Comparison of ENCODE assay signal across 20 cellular contexts in the genomic region with DNA sequence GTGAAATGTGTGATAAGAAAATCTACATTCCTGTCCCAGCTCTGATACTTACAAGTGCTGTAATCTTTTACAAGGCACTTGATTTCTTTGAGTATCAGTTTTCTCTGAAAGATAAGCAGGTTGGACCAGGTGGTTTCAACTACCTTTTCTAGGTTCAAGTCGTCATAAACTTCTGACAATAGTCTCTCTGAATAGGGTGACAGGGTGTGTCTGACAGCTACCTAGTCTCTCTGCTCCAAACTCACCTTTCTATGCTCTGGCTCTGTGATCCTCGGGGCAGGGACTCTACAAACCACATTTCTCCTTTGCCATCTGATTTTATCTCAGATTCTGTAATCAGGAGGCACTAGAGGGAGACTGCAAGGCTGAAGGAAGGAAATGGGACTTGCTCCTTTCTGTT.
"Had no signal": no experiment of that assay in that cellular context is flagged by ENCODE, and none has a peak within 500 bp of the region (broad histone marks: within the 10 kb centered on the region; RNA-seq: fewer than 3 reads in every experiment).

No MANE protein-coding gene starts in this region.

- H3K36me3 Mint-ChIP-seq: naive thymus-derived CD8-positive, alpha-beta T cell had no signal

- H3K27ac ChIP-seq: body of pancreas, coronary artery, gastrocnemius medialis, parathyroid adenoma, thoracic aorta, upper lobe of left lung had no signal

- H3K4me2 ChIP-seq: smooth muscle cell had no signal

- H3K4me3 Mint-ChIP-seq: activated CD8-positive, alpha-beta T cell treated with anti-CD3 and anti-CD28 coated beads for 36 hours; activated naive CD4-positive, alpha-beta T cell treated with anti-CD3 and anti-CD28 coated beads for 36 hours; activated T-cell treated with anti-CD3 and anti-CD28 coated beads, Interleukin-2, amount 50 U/mL, for 4 hours; naive thymus-derived CD8-positive, alpha-beta T cell had no signal

- H3K27me3 Mint-ChIP-seq: activated CD8-positive, alpha-beta T cell treated with anti-CD3 and anti-CD28 coated beads for 36 hours; naive thymus-derived CD8-positive, alpha-beta T cell had no signal

- H3K4me1 ChIP-seq: body of pancreas, gastrocnemius medialis, parathyroid adenoma, upper lobe of left lung had no signal

- H3K4me3 ChIP-seq: body of pancreas, coronary artery, gastrocnemius medialis, smooth muscle cell, thoracic aorta, upper lobe of left lung had no signal

- ATAC-seq: activated CD8-positive, alpha-beta T cell treated with anti-CD3 and anti-CD28 coated beads for 36 hours; activated T-cell treated with anti-CD3 and anti-CD28 coated beads, Interleukin-2, amount 50 U/mL, for 4 hours; body of pancreas; esophagus mucosa; gastrocnemius medialis; naive thymus-derived CD8-positive, alpha-beta T cell; sciatic nerve had no signal

- H3K9me3 ChIP-seq: body of pancreas, gastrocnemius medialis, thoracic aorta, upper lobe of left lung had no signal

- DNase-seq: activated CD4-positive, alpha-beta T cell treated with anti-CD3 and anti-CD28 coated beads for 48 hours; activated CD4-positive, CD25-positive, alpha-beta regulatory T cell; activated CD8-positive, alpha-beta T cell treated with anti-CD3 and anti-CD28 coated beads for 36 hours; activated naive CD4-positive, alpha-beta T cell treated with anti-CD3 and anti-CD28 coated beads for 36 hours; activated T-cell treated with anti-CD3 and anti-CD28 coated beads, Interleukin-2, amount 50 U/mL, for 4 hours; body of pancreas; caudate nucleus; gastrocnemius medialis; head of caudate nucleus; mesenchymal stem cell; naive thymus-derived CD8-positive, alpha-beta T cell; stimulated activated CD4-positive, alpha-beta T cell treated with anti-CD3 and anti-CD28 coated beads, Interleukin-4, amount 100 ng/mL, for 1 hour; upper lobe of left lung had no signal

- H3K4me1 Mint-ChIP-seq: naive thymus-derived CD8-positive, alpha-beta T cell had no signal

- FAIRE-seq: endometrium had no signal

- H3K27ac Mint-ChIP-seq: activated CD8-positive, alpha-beta T cell treated with anti-CD3 and anti-CD28 coated beads for 36 hours; activated naive CD4-positive, alpha-beta T cell treated with anti-CD3 and anti-CD28 coated beads for 36 hours; naive thymus-derived CD8-positive, alpha-beta T cell had no signal
